1 cellular context compared by ENCODE assay signal in genomic region chr20:36875702-36876472, GRCh38.
TF ChIP-seq lines count a peak whose summit lies in the region.

Gene TLDC2, plus strand, starts transcription at chr20:36876138. Its CDS starts 37 bp downstream, at chr20:36876175.

TF ChIP-seq in HepG2, 621 proteins besides CTCF, POLR2A, EP300 and RAD21 (continued from another document and continues in another):
- TF ChIP-seq, protein P1, sequence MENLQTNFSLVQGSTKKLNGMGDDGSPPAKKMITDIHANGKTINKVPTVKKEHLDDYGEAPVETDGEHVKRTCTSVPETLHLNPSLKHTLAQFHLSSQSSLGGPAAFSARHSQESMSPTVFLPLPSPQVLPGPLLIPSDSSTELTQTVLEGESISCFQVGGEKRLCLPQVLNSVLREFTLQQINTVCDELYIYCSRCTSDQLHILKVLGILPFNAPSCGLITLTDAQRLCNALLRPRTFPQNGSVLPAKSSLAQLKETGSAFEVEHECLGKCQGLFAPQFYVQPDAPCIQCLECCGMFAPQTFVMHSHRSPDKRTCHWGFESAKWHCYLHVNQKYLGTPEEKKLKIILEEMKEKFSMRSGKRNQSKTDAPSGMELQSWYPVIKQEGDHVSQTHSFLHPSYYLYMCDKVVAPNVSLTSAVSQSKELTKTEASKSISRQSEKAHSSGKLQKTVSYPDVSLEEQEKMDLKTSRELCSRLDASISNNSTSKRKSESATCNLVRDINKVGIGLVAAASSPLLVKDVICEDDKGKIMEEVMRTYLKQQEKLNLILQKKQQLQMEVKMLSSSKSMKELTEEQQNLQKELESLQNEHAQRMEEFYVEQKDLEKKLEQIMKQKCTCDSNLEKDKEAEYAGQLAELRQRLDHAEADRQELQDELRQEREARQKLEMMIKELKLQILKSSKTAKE (CRISPR knock-in tag; IDR thresholded peaks at IDR 0.05; ENCODE audit: borderline replicate concordance) = no peak
- TF ChIP-seq ZBTB4 (CRISPR knock-in tag; IDR thresholded peaks at IDR 0.05; ENCODE audit: borderline replicate concordance) (0 out of 2 replicates have a peak, but pooled peaks have one; percentile 57), ZFP36L2 (CRISPR knock-in tag; IDR thresholded peaks at IDR 0.05) (no peak), KLF6 (CRISPR knock-in tag; IDR thresholded peaks at IDR 0.05) (no peak), ZNF605 (CRISPR knock-in tag; IDR thresholded peaks at IDR 0.05) (peak; percentile 37; the same call in 1 of the 2 replicates), TFE3 (CRISPR knock-in tag; IDR thresholded peaks at IDR 0.05) (peak; percentile 47; the same call in 1 of the 2 replicates), NAIF1 (CRISPR knock-in tag; IDR thresholded peaks at IDR 0.05; ENCODE audit: borderline replicate concordance) (no peak), SIN3B (IDR thresholded peaks at IDR 0.05; ENCODE audit: low read length) (no peak), MAFK (conservative IDR thresholded peaks at IDR 0.05 in 1 of 2, IDR thresholded peaks at IDR 0.05 in 1 of 2; ENCODE audit: low read length in 2 of 2) (no peak), TP53 (CRISPR knock-in tag; conservative IDR thresholded peaks at IDR 0.05) (no peak), NFIB (CRISPR knock-in tag; IDR thresholded peaks at IDR 0.05; ENCODE audit: borderline replicate concordance) (no peak), ZSCAN25 (CRISPR knock-in tag; IDR thresholded peaks at IDR 0.05) (no peak), ZBTB20 (CRISPR knock-in tag; IDR thresholded peaks at IDR 0.05; ENCODE audit: borderline replicate concordance, low read depth) (peak; percentile 57; the same call in 1 of the 2 replicates), ZNF354B (CRISPR knock-in tag; IDR thresholded peaks at IDR 0.05) (peak; percentile 95), TEAD2 (CRISPR knock-in tag; IDR thresholded peaks at IDR 0.05) (no peak), ZNF331 (CRISPR knock-in tag; IDR thresholded peaks at IDR 0.05) (no peak), SPEN (CRISPR knock-in tag; IDR thresholded peaks at IDR 0.05; ENCODE audit: low read depth) (peak; percentile 82), REL (CRISPR knock-in tag; conservative IDR thresholded peaks at IDR 0.05) (no peak), SNAPC4 (CRISPR knock-in tag; IDR thresholded peaks at IDR 0.05) (no peak), ISX (CRISPR knock-in tag; conservative IDR thresholded peaks at IDR 0.05) (no peak), HNRNPL (IDR thresholded peaks at IDR 0.05; ENCODE audit: low read depth, low read length) (peak; percentile 99), FOXO1 (CRISPR knock-in tag; IDR thresholded peaks at IDR 0.05) (no peak; the same call in 1 of the 2 replicates), RELA (CRISPR knock-in tag; IDR thresholded peaks at IDR 0.05) (no peak; the same call in 1 of the 2 replicates), ZNF274 (CRISPR knock-in tag; IDR thresholded peaks at IDR 0.05) (peak; percentile 75; the same call in 1 of the 2 replicates), ZNF350 (CRISPR knock-in tag; IDR thresholded peaks at IDR 0.05; ENCODE audit: borderline replicate concordance, low read depth) (peak; percentile 69; the same call in 1 of the 2 replicates), NCOA1 (CRISPR knock-in tag; IDR thresholded peaks at IDR 0.05) (no peak), ZBTB7A (CRISPR knock-in tag; IDR thresholded peaks at IDR 0.05) (no peak), ZNF282 (IDR thresholded peaks at IDR 0.05; ENCODE audit: partially characterized antibody) (no peak), TMF1 (CRISPR knock-in tag; IDR thresholded peaks at IDR 0.05; ENCODE audit: low read depth) (no peak), RBM39 (IDR thresholded peaks at IDR 0.05; ENCODE audit: low read depth, low read length, poor library complexity, severe bottlenecking) (no peak), FOXK2 (IDR thresholded peaks at IDR 0.05) (no peak), YEATS2 (CRISPR knock-in tag; IDR thresholded peaks at IDR 0.05; ENCODE audit: borderline replicate concordance) (no peak), HDAC1 (CRISPR knock-in tag; IDR thresholded peaks at IDR 0.05) (peak; percentile 77; the same call in 1 of the 2 replicates)
- TF ChIP-seq, protein P2, sequence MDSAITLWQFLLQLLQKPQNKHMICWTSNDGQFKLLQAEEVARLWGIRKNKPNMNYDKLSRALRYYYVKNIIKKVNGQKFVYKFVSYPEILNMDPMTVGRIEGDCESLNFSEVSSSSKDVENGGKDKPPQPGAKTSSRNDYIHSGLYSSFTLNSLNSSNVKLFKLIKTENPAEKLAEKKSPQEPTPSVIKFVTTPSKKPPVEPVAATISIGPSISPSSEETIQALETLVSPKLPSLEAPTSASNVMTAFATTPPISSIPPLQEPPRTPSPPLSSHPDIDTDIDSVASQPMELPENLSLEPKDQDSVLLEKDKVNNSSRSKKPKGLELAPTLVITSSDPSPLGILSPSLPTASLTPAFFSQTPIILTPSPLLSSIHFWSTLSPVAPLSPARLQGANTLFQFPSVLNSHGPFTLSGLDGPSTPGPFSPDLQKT (CRISPR knock-in tag; IDR thresholded peaks at IDR 0.05; ENCODE audit: borderline replicate concordance) = no peak
- TF ChIP-seq, protein P3, sequence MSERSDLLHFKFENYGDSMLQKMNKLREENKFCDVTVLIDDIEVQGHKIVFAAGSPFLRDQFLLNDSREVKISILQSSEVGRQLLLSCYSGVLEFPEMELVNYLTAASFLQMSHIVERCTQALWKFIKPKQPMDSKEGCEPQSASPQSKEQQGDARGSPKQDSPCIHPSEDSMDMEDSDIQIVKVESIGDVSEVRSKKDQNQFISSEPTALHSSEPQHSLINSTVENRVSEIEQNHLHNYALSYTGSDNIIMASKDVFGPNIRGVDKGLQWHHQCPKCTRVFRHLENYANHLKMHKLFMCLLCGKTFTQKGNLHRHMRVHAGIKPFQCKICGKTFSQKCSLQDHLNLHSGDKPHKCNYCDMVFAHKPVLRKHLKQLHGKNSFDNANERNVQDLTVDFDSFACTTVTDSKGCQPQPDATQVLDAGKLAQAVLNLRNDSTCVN (CRISPR knock-in tag; IDR thresholded peaks at IDR 0.05; ENCODE audit: borderline replicate concordance) = no peak
- TF ChIP-seq, protein P4, sequence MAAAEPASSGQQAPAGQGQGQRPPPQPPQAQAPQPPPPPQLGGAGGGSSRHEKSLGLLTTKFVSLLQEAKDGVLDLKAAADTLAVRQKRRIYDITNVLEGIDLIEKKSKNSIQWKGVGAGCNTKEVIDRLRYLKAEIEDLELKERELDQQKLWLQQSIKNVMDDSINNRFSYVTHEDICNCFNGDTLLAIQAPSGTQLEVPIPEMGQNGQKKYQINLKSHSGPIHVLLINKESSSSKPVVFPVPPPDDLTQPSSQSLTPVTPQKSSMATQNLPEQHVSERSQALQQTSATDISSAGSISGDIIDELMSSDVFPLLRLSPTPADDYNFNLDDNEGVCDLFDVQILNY (CRISPR knock-in tag; conservative IDR thresholded peaks at IDR 0.05) = no peak
- TF ChIP-seq, protein P5, sequence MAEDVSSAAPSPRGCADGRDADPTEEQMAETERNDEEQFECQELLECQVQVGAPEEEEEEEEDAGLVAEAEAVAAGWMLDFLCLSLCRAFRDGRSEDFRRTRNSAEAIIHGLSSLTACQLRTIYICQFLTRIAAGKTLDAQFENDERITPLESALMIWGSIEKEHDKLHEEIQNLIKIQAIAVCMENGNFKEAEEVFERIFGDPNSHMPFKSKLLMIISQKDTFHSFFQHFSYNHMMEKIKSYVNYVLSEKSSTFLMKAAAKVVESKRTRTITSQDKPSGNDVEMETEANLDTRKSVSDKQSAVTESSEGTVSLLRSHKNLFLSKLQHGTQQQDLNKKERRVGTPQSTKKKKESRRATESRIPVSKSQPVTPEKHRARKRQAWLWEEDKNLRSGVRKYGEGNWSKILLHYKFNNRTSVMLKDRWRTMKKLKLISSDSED (CRISPR knock-in tag; IDR thresholded peaks at IDR 0.05) = no peak
- TF ChIP-seq, protein P6, sequence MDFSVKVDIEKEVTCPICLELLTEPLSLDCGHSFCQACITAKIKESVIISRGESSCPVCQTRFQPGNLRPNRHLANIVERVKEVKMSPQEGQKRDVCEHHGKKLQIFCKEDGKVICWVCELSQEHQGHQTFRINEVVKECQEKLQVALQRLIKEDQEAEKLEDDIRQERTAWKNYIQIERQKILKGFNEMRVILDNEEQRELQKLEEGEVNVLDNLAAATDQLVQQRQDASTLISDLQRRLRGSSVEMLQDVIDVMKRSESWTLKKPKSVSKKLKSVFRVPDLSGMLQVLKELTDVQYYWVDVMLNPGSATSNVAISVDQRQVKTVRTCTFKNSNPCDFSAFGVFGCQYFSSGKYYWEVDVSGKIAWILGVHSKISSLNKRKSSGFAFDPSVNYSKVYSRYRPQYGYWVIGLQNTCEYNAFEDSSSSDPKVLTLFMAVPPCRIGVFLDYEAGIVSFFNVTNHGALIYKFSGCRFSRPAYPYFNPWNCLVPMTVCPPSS (IDR thresholded peaks at IDR 0.05) = no peak
- TF ChIP-seq, protein P7, sequence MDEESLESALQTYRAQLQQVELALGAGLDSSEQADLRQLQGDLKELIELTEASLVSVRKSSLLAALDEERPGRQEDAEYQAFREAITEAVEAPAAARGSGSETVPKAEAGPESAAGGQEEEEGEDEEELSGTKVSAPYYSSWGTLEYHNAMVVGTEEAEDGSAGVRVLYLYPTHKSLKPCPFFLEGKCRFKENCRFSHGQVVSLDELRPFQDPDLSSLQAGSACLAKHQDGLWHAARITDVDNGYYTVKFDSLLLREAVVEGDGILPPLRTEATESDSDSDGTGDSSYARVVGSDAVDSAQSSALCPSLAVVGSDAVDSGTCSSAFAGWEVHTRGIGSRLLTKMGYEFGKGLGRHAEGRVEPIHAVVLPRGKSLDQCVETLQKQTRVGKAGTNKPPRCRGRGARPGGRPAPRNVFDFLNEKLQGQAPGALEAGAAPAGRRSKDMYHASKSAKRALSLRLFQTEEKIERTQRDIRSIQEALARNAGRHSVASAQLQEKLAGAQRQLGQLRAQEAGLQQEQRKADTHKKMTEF (CRISPR knock-in tag; IDR thresholded peaks at IDR 0.05) = peak; percentile 53; the same call in 1 of the 2 replicates
